In the genomic region with DNA sequence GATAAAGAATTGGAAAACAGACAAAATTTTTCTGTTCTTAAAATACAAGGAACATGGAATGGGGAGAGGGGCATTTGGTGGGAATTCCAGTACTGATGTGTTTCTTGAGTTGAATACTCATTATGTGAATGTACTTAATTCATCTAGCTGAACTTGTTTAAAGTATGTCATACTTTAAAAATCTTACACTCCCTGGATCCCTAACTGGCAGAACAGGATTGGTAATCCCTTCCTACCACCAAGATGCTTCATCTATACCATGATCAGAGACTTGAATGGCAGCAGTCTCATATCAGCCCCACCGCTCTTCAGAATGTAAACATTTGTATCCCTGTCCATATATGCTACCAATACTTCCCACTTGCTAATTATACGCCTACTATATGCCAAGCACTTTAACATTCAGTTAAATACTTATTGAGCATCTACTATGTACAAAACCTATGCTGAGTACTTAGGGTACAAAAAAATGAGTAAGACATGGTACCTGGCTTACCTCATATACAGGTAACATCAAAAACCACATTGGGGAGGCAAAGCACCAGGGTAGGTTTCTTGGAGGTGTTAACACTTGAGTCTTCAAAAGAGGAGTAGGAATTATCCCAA, we compare ENCODE assay signal across 27 cellular contexts. TPM values are rescaled to one million over a fixed set of nuclear protein-coding genes. Genes with fewer than 3 reads are reported as not detected.
DNase-seq lines count a peak whose midpoint lies in the region; TF ChIP-seq lines count a peak whose summit lies in the region.
"Had no signal": no experiment of that assay in that cellular context is flagged by ENCODE, and none has a peak within 500 bp of the region (broad histone marks: within the 10 kb centered on the region; RNA-seq: fewer than 3 reads in every experiment).

No MANE protein-coding gene starts in this region.

- H4K20me1 ChIP-seq in SU-DHL-6 (ENCODE audit: low read depth, low read length) (peaks cover 31% of the 10 kb centered on the region; the same call in 1 of the 2 replicates), smooth muscle cell (ENCODE audit: low read depth) (peaks cover 83% of the 10 kb centered on the region)

- WGBS in smooth muscle cell (ENCODE audit: low lambda C conversion rate) = 94% methylated on average over 2 of the region's 2 CpGs

- no peaks in the 10 kb centered on the region for H3K9me3 ChIP-seq in SU-DHL-6 (ENCODE audit: insufficient read depth, low read length)
- no peaks in the 10 kb centered on the region for H3K9me3 ChIP-seq in smooth muscle cell (replicated peaks; ENCODE audit: low read depth)
- H3K9me3 ChIP-seq in BE2C = no peaks in the 10 kb centered on the region
- H3K9me3 ChIP-seq: colonic mucosa, left lung had no signal

- TF ChIP-seq CTCF in SU-DHL-6 (IDR thresholded peaks at IDR 0.05; ENCODE audit: insufficient read depth, low read length, poor library complexity, severe bottlenecking) = no peak
- TF ChIP-seq CTCF in smooth muscle cell (IDR thresholded peaks at IDR 0.05; ENCODE audit: borderline replicate concordance, insufficient read depth, poor library complexity, severe bottlenecking) = no peak
- no peak for TF ChIP-seq CTCF in nephron progenitor cell (IDR thresholded peaks at IDR 0.05)
- no peak for TF ChIP-seq CTCF in Calu3 (IDR thresholded peaks at IDR 0.05; ENCODE audit: unreplicated experiment)
- TF ChIP-seq CTCF in BE2C (IDR thresholded peaks at IDR 0.05; ENCODE audit: low read depth, low read length) = no peak

- CTCF ChIA-PET in Calu3 (lab: Charles Lee) = interaction anchor here (0.7 kb wide), 2 partner anchors 89 to 145 kb away, joined by 3 to 4 read pairs; no protein-coding TSS in a partner anchor

- H3K4me3 Mint-ChIP-seq in activated naive CD4-positive, alpha-beta T cell treated with anti-CD3 and anti-CD28 coated beads, Interleukin-2, amount 50 U/mL, for 24 hours = peak overlapping the region; percentile 15
- no peak overlapping the region for H3K4me3 Mint-ChIP-seq in nephron progenitor cell
- no peak overlapping the region for H3K4me3 Mint-ChIP-seq in Calu3 (ENCODE audit: low read depth, unreplicated experiment)
- H3K4me3 Mint-ChIP-seq: activated CD4-positive, alpha-beta memory T cell treated with anti-CD3 and anti-CD28 coated beads for 36 hours; stimulated activated memory B cell treated with anti-CD40 and anti-IgM and Interleukin-4, amounts not matched to agents 10 μg/mL and 1 μg/mL and 100 μg/mL, for 72 hours had no signal

- H3K9ac ChIP-seq in SU-DHL-6 (ENCODE audit: low read length) (no peak overlapping the region), smooth muscle cell (ENCODE audit: low read depth) (no peak overlapping the region)

- H3K4me1 ChIP-seq in smooth muscle cell (ENCODE audit: low read depth) (no peaks in the 10 kb centered on the region), BE2C (no peaks in the 10 kb centered on the region)

- H3K27ac ChIP-seq in SU-DHL-6 (ENCODE audit: low read depth, low read length) = no peak overlapping the region
- peak overlapping the region; percentile 84 for H3K27ac ChIP-seq in epithelial cell of prostate
- H3K27ac ChIP-seq in smooth muscle cell (ENCODE audit: low read depth) = peak overlapping the region; percentile 57
- H3K27ac ChIP-seq: cardiac muscle cell, colonic mucosa, foreskin keratinocyte, left lung had no signal

- H3K27me3 ChIP-seq in SU-DHL-6 (ENCODE audit: low read length) (no peaks in the 10 kb centered on the region), smooth muscle cell (ENCODE audit: low read depth) (no peaks in the 10 kb centered on the region), BE2C (no peaks in the 10 kb centered on the region)
- H3K27me3 ChIP-seq: cardiac muscle cell, colonic mucosa, foreskin keratinocyte, left lung had no signal

- H3K4me3 ChIP-seq in SU-DHL-6 (ENCODE audit: insufficient read depth, low read length, poor library complexity, severe bottlenecking) = no peak overlapping the region
- H3K4me3 ChIP-seq in smooth muscle cell = no peak overlapping the region
- no peak overlapping the region for H3K4me3 ChIP-seq in BE2C (ENCODE audit: low read depth, low read length)
- H3K4me3 ChIP-seq: cardiac muscle cell, colonic mucosa, left lung had no signal

- H2AFZ ChIP-seq in SU-DHL-6 (ENCODE audit: low read depth, low read length, severe bottlenecking) = no peak overlapping the region
- no peak overlapping the region for H2AFZ ChIP-seq in smooth muscle cell (ENCODE audit: low read depth)

- no peaks in the 10 kb centered on the region for H3K9me3 Mint-ChIP-seq in activated naive CD4-positive, alpha-beta T cell treated with anti-CD3 and anti-CD28 coated beads, Interleukin-2, amount 50 U/mL, for 24 hours
- H3K9me3 Mint-ChIP-seq in nephron progenitor cell (peaks cover 3% of the 10 kb centered on the region), Calu3 (ENCODE audit: low read depth, unreplicated experiment) (no peaks in the 10 kb centered on the region)
- H3K9me3 Mint-ChIP-seq: activated CD4-positive, alpha-beta memory T cell treated with anti-CD3 and anti-CD28 coated beads for 36 hours; CD8-positive, alpha-beta T cell; stimulated activated memory B cell treated with anti-CD40 and anti-IgM and Interleukin-4, amounts not matched to agents 10 μg/mL and 1 μg/mL and 100 μg/mL, for 72 hours had no signal

- peaks cover 8% of the 10 kb centered on the region; the same call in 1 of the 2 replicates for H3F3A ChIP-seq in SU-DHL-6 (ENCODE audit: insufficient read depth)
- peaks cover 10% of the 10 kb centered on the region for H3F3A ChIP-seq in smooth muscle cell (ENCODE audit: low read depth)

- DNase-seq in activated naive CD4-positive, alpha-beta T cell treated with anti-CD3 and anti-CD28 coated beads, Interleukin-2, amount 50 U/mL, for 16 hours = no peak
- no peak for DNase-seq in epithelial cell of prostate (ENCODE audit: low read depth, low spot score)
- no peak for DNase-seq in smooth muscle cell (lab: John Stamatoyannopoulos, UW; ENCODE audit: unreplicated experiment)
- DNase-seq in nephron progenitor cell = no peak
- DNase-seq in Calu3 = no peak
- no peak for DNase-seq in BE2C
- DNase-seq: activated CD4-positive, alpha-beta memory T cell treated with anti-CD3 and anti-CD28 coated beads for 36 hours; activated CD4-positive, CD25-positive, alpha-beta regulatory T cell; activated CD8-positive, alpha-beta memory T cell treated with anti-CD3 and anti-CD28 coated beads, Interleukin-2, amount 50 U/mL, for 4 hours; anterior cingulate cortex; CD8-positive, alpha-beta T cell; colonic mucosa; effector CD8-positive, alpha-beta T cell; head of caudate nucleus; left lung; mesendoderm; NCI-H1048; NCI-H1694 treated with DMSO at 0.1 percent for 48 hours; NCI-H446 treated with DMSO at 0.1 percent for 48 hours; NCI-H82; stimulated activated CD4-positive, alpha-beta T cell treated with anti-CD3 and anti-CD28 coated beads, Interleukin-15, amount 100 ng/mL, for 24 hours; substantia nigra had no signal

- no TSS peak for BruUV-seq in Calu3 (replicated peaks; lab: Mats Ljungman, UMichigan)

- H3K4me1 Mint-ChIP-seq in activated naive CD4-positive, alpha-beta T cell treated with anti-CD3 and anti-CD28 coated beads, Interleukin-2, amount 50 U/mL, for 24 hours = peaks cover 69% of the 10 kb centered on the region
- H3K4me1 Mint-ChIP-seq in nephron progenitor cell (peaks cover 28% of the 10 kb centered on the region), Calu3 (ENCODE audit: low read depth, unreplicated experiment) (peaks cover 34% of the 10 kb centered on the region)

- peaks cover 2% of the 10 kb centered on the region; the same call in 1 of the 2 replicates for H3K36me3 ChIP-seq in SU-DHL-6 (ENCODE audit: low read length)
- H3K36me3 ChIP-seq in smooth muscle cell (ENCODE audit: low read depth) = no peaks in the 10 kb centered on the region
- 0 out of 2 replicates have a peak, but pooled peaks cover 3% of the 10 kb centered on the region for H3K36me3 ChIP-seq in BE2C
- H3K36me3 ChIP-seq: cardiac muscle cell, colonic mucosa, left lung had no signal

- no peak overlapping the region for H3K27ac Mint-ChIP-seq in activated naive CD4-positive, alpha-beta T cell treated with anti-CD3 and anti-CD28 coated beads, Interleukin-2, amount 50 U/mL, for 24 hours
- H3K27ac Mint-ChIP-seq in nephron progenitor cell (no peak overlapping the region), Calu3 (ENCODE audit: unreplicated experiment) (no peak overlapping the region)
- H3K27ac Mint-ChIP-seq: activated CD4-positive, alpha-beta memory T cell treated with anti-CD3 and anti-CD28 coated beads for 36 hours; CD8-positive, alpha-beta T cell; stimulated activated memory B cell treated with anti-CD40 and anti-IgM and Interleukin-4, amounts not matched to agents 10 μg/mL and 1 μg/mL and 100 μg/mL, for 72 hours had no signal

- no peaks in the 10 kb centered on the region for H3K27me3 Mint-ChIP-seq in activated naive CD4-positive, alpha-beta T cell treated with anti-CD3 and anti-CD28 coated beads, Interleukin-2, amount 50 U/mL, for 24 hours
- H3K27me3 Mint-ChIP-seq in nephron progenitor cell (ENCODE audit: low read depth, poor library complexity) = peaks cover 6% of the 10 kb centered on the region
- H3K27me3 Mint-ChIP-seq in Calu3 (ENCODE audit: unreplicated experiment) = no peaks in the 10 kb centered on the region
- H3K27me3 Mint-ChIP-seq: activated CD4-positive, alpha-beta memory T cell treated with anti-CD3 and anti-CD28 coated beads for 36 hours; stimulated activated memory B cell treated with anti-CD40 and anti-IgM and Interleukin-4, amounts not matched to agents 10 μg/mL and 1 μg/mL and 100 μg/mL, for 72 hours had no signal

- H3K4me2 ChIP-seq in SU-DHL-6 (ENCODE audit: low read depth, low read length, poor library complexity, severe bottlenecking) (peak overlapping the region; percentile 10), smooth muscle cell (no peak overlapping the region)

- H3K9me2 ChIP-seq in SU-DHL-6 (replicated peaks; ENCODE audit: insufficient read depth, low read length) = no peaks in the 10 kb centered on the region

- H3K36me3 Mint-ChIP-seq in activated naive CD4-positive, alpha-beta T cell treated with anti-CD3 and anti-CD28 coated beads, Interleukin-2, amount 50 U/mL, for 24 hours = peaks cover 4% of the 10 kb centered on the region
- peaks cover 8% of the 10 kb centered on the region for H3K36me3 Mint-ChIP-seq in nephron progenitor cell (ENCODE audit: low read depth)
- H3K36me3 Mint-ChIP-seq in Calu3 (ENCODE audit: insufficient read depth, unreplicated experiment) = peaks cover 25% of the 10 kb centered on the region

- intact Hi-C loops in Calu3 (cut with micrococcal nuclease; ENCODE audit: unreplicated experiment) = loop anchor here (5.0 to 10.0 kb wide), 2 partner anchors 57 to 121 kb away; a partner anchor contains a TSS

- H3K79me2 ChIP-seq in SU-DHL-6 (ENCODE audit: insufficient read depth, low read length) (peaks cover 90% of the 10 kb centered on the region), smooth muscle cell (ENCODE audit: low read depth) (peaks cover 87% of the 10 kb centered on the region)

RNA-seq across cellular contexts. Expression of a gene that starts 5.3 kb away (rescaled TPM):
- 33.4 and 52.6 TPM in 2 replicates for total RNA-seq in smooth muscle cell
- 32.2 and 38.2 TPM in 2 replicates for polyA plus RNA-seq in smooth muscle cell
- total RNA-seq in Calu3 (2022) = 48.3 and 53.9 TPM in 2 replicates
- polyA plus RNA-seq in BE2C (2012; ENCODE audit: insufficient read depth, insufficient read length, low read depth) = 34.4 TPM

RNA-seq across cellular contexts. Expression of a gene that starts 34.1 kb away (rescaled TPM):
- total RNA-seq in smooth muscle cell (96.5 and 97.4 TPM in 2 replicates), Calu3 (2022) (106 and 117 TPM in 2 replicates)
- 103 and 123 TPM in 2 replicates for polyA plus RNA-seq in smooth muscle cell
- polyA plus RNA-seq in BE2C (2012; ENCODE audit: insufficient read depth, insufficient read length, low read depth) = 99.9 TPM

RNA-seq across cellular contexts. Expression of a gene that starts 57.9 kb away (rescaled TPM):
- total RNA-seq in smooth muscle cell (20.4 and 24.4 TPM in 2 replicates), Calu3 (2022) (18.5 and 18.8 TPM in 2 replicates)
- 5.0 and 6.2 TPM in 2 replicates for polyA plus RNA-seq in smooth muscle cell
- 3.9 TPM for polyA plus RNA-seq in BE2C (2012; ENCODE audit: insufficient read depth, insufficient read length, low read depth)
